14 cellular contexts compared by ENCODE assay signal in the genomic region with DNA sequence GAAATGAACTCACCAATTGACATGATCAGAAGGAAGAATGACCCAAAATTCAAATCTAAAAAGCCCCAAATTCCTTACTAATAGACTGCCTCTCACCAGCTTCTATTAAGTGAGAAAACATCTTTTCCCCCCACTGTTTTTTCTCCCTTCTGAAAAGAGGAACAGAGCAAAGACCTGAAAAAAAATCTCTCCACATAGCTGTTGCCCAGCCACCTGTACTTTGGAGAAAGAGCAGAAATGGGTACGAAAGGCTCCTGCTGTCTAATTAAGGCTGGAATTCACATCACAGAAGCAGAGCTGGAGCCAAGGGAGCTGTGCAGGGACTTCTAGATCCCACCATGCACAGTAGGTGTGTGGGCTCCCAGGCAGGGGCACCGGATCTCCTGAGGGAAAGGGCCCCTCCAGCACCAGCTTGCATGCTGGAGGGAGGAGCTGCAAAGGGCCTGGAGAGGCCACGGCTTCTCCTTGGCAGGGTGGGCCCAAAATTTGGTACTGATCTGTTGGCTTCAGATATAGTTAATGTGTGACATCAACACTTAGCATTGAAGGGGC.
DNase-seq lines count a peak whose midpoint lies in the region; ATAC-seq and TF ChIP-seq lines count a peak whose summit lies in the region.
"Had no signal": no experiment of that assay in that cellular context is flagged by ENCODE, and none has a peak within 500 bp of the region (broad histone marks: within the 10 kb centered on the region; RNA-seq: fewer than 3 reads in every experiment).

No MANE protein-coding gene starts in this region.

- no peaks in the 10 kb centered on the region for H3K27me3 ChIP-seq in SJCRH30

- no peaks in the 10 kb centered on the region for H3K27me3 Mint-ChIP-seq in activated CD4-positive, alpha-beta T cell treated with anti-CD3 and anti-CD28 coated beads, Interleukin-2, amount 10 ng/mL, durations not matched to agents 7 days and 5 days

- peak overlapping the region; percentile 32 for H3K27ac Mint-ChIP-seq in activated CD4-positive, alpha-beta T cell treated with anti-CD3 and anti-CD28 coated beads, Interleukin-2, amount 10 ng/mL, durations not matched to agents 7 days and 5 days

- H3K36me3 ChIP-seq in SJCRH30: no peaks in the 10 kb centered on the region

- DNase-seq in activated CD4-positive, alpha-beta T cell treated with anti-CD3 and anti-CD28 coated beads, Interleukin-2, amount 10 ng/mL, durations not matched to agents 7 days and 5 days: no peak
- DNase-seq in activated CD4-positive, alpha-beta T cell treated with anti-CD3 and anti-CD28 coated beads, Interleukin-2, amount 50 U/mL, for 4 hours: no peak
- DNase-seq in MV-4-11 (lab: John Stamatoyannopoulos, UW) (peak; percentile 14), SJCRH30 (no peak), left lobe of liver (ENCODE audit: low spot score) (no peak), GM20000 (ENCODE audit: low spot score) (no peak)
- DNase-seq in stimulated activated CD8-positive, alpha-beta memory T cell treated with anti-CD3 and anti-CD28 coated beads, Interleukin-4, amount 100 ng/mL, for 48 hours: peak; percentile 22
- DNase-seq: activated T-cell treated with anti-CD3 and anti-CD28 coated beads for 4 hours; amniotic stem cell; dermis blood vessel endothelial cell; NCI-H1436 treated with DMSO at 0.1 percent for 48 hours; stimulated activated CD4-positive, alpha-beta T cell treated with anti-CD3 and anti-CD28 coated beads, Interleukin-15, amount 100 ng/mL, for 24 hours had no signal

- TF ChIP-seq CTCF in GM20000 (IDR thresholded peaks at IDR 0.05; ENCODE audit: extremely low read depth, missing control alignments): no peak

- H3K4me3 Mint-ChIP-seq in activated CD4-positive, alpha-beta T cell treated with anti-CD3 and anti-CD28 coated beads, Interleukin-2, amount 10 ng/mL, durations not matched to agents 7 days and 5 days: no peak overlapping the region

- peaks cover 72% of the 10 kb centered on the region for H3K4me1 Mint-ChIP-seq in activated CD4-positive, alpha-beta T cell treated with anti-CD3 and anti-CD28 coated beads, Interleukin-2, amount 10 ng/mL, durations not matched to agents 7 days and 5 days

- H3K36me3 Mint-ChIP-seq in activated CD4-positive, alpha-beta T cell treated with anti-CD3 and anti-CD28 coated beads, Interleukin-2, amount 10 ng/mL, durations not matched to agents 7 days and 5 days (ENCODE audit: low read depth): peaks cover 8% of the 10 kb centered on the region

- no peaks in the 10 kb centered on the region; the same call in 1 of the 2 replicates for H3K4me1 ChIP-seq in SJCRH30
- H3K4me1 ChIP-seq: A549 had no signal

- no peak overlapping the region for H3K4me3 ChIP-seq in SJCRH30
- H3K4me3 ChIP-seq: A549 had no signal

- no peak overlapping the region for H3K27ac ChIP-seq in SJCRH30
- H3K27ac ChIP-seq: A549 had no signal

- ATAC-seq in HG02759 (IDR thresholded peaks at IDR 0.05; ENCODE audit: unreplicated experiment): peak; percentile 20
- no peak for ATAC-seq in left lobe of liver
- ATAC-seq: A549 had no signal

- POLR2A ChIA-PET in activated CD4-positive, alpha-beta T cell treated with anti-CD3 and anti-CD28 coated beads, Interleukin-2, amount 10 ng/mL, durations not matched to agents 7 days and 5 days (lab: Charles Lee): no interaction called here

- peaks cover 10% of the 10 kb centered on the region for H3K9me3 Mint-ChIP-seq in activated CD4-positive, alpha-beta T cell treated with anti-CD3 and anti-CD28 coated beads, Interleukin-2, amount 10 ng/mL, durations not matched to agents 7 days and 5 days

- CTCF ChIA-PET in activated CD4-positive, alpha-beta T cell treated with anti-CD3 and anti-CD28 coated beads, Interleukin-2, amount 10 ng/mL, durations not matched to agents 7 days and 5 days (lab: Charles Lee): interaction anchor here (1.0 to 1.5 kb wide), 4 partner anchors 10 to 216 kb away, joined by 3 to 4 read pairs (median 4); no protein-coding TSS in a partner anchor

- H3K9me3 ChIP-seq in SJCRH30 (replicated peaks): no peaks in the 10 kb centered on the region
- H3K9me3 ChIP-seq: A549 had no signal

Comparison
In these comparisons a context has a peak if more than half of its experiments do, and no peak if none do; other contexts are left out.
1. DNase-seq: peak in MV-4-11 (single experiment) and stimulated activated CD8-positive, alpha-beta memory T cell treated with anti-CD3 and anti-CD28 coated beads, Interleukin-4, amount 100 ng/mL, for 48 hours (single experiment); none in activated CD4-positive, alpha-beta T cell treated with anti-CD3 and anti-CD28 coated beads, Interleukin-2, amount 10 ng/mL, durations not matched to agents 7 days and 5 days (single experiment), activated CD4-positive, alpha-beta T cell treated with anti-CD3 and anti-CD28 coated beads, Interleukin-2, amount 50 U/mL, for 4 hours (0 of 2), SJCRH30 (0 of 2), left lobe of liver (single experiment) and GM20000 (single experiment).